Comparison of ENCODE assay signal across 28 cellular contexts in the genomic region with DNA sequence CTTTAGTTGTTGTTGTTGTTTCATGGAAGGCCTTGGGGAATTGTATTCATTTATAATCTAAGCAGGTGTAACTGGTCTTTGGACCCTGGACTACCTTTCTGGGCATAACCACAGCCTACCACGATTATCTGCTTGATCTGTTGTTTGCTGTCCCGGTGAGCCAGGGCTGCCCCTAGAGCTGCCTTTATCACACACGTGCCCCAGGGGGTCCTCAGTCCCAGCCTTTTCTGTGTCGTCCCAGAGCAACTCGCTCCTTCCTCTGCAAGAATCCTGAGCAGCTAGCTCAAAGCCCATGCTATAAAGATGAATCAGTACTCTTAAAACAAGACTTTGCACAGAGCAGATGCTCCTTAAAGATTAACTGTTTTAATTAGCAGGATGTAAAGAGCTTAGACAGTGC.
"Had no signal": no experiment of that assay in that cellular context is flagged by ENCODE, and none has a peak within 500 bp of the region (broad histone marks: within the 10 kb centered on the region; RNA-seq: fewer than 3 reads in every experiment).

No MANE protein-coding gene starts in this region.

- H3K27ac Mint-ChIP-seq: activated CD8-positive, alpha-beta T cell treated with anti-CD3 and anti-CD28 coated beads, Interleukin-2, amount 10 ng/mL, durations not matched to agents 7 days and 5 days; activated naive CD8-positive, alpha-beta T cell treated with anti-CD3 and anti-CD28 coated beads, Interleukin-2, amount 10 ng/mL, durations not matched to agents 7 days and 5 days; T-helper 2 cell treated with Interferon-gamma antibody and Interleukin-4, amounts not matched to agents 5 μg/mL and 100 μg/mL, for 36 hours; WTC11 had no signal

- H3K27me3 Mint-ChIP-seq: activated naive CD8-positive, alpha-beta T cell treated with anti-CD3 and anti-CD28 coated beads, Interleukin-2, amount 10 ng/mL, durations not matched to agents 7 days and 5 days had no signal

- H3K4me1 Mint-ChIP-seq: activated naive CD8-positive, alpha-beta T cell treated with anti-CD3 and anti-CD28 coated beads, Interleukin-2, amount 10 ng/mL, durations not matched to agents 7 days and 5 days; WTC11 had no signal

- H3K27me3 ChIP-seq: adrenal gland, Peyer's patch, SJCRH30 had no signal

- H3K4me3 Mint-ChIP-seq: activated CD8-positive, alpha-beta T cell treated with anti-CD3 and anti-CD28 coated beads, Interleukin-2, amount 10 ng/mL, durations not matched to agents 7 days and 5 days; activated naive CD8-positive, alpha-beta T cell treated with anti-CD3 and anti-CD28 coated beads, Interleukin-2, amount 10 ng/mL, durations not matched to agents 7 days and 5 days; T-helper 2 cell treated with Interferon-gamma antibody and Interleukin-4, amounts not matched to agents 5 μg/mL and 100 μg/mL, for 36 hours; WTC11 had no signal

- H3K4me1 ChIP-seq: adrenal gland, Peyer's patch, SJCRH30 had no signal

- H3K36me3 Mint-ChIP-seq: activated naive CD8-positive, alpha-beta T cell treated with anti-CD3 and anti-CD28 coated beads, Interleukin-2, amount 10 ng/mL, durations not matched to agents 7 days and 5 days had no signal

- H3K36me3 ChIP-seq: adrenal gland, Peyer's patch, SJCRH30 had no signal

- H3K4me3 ChIP-seq: adrenal gland, Peyer's patch, SJCRH30 had no signal

- H3K9me3 ChIP-seq: adrenal gland, Peyer's patch, SJCRH30 had no signal

- H3K27ac ChIP-seq: adrenal gland, KMS-11, Peyer's patch, RWPE1, SJCRH30 had no signal

- DNase-seq: activated CD4-positive, alpha-beta T cell treated with anti-CD3 and anti-CD28 coated beads for 48 hours; activated CD4-positive, alpha-beta T cell treated with anti-CD3 and anti-CD28 coated beads, Interleukin-2, amount 50 U/mL, for 4 hours; activated CD4-positive, CD25-positive, alpha-beta regulatory T cell treated with anti-CD3 and anti-CD28 coated beads, Interleukin-2, amount 50 U/mL, for 72 hours; activated CD8-positive, alpha-beta memory T cell treated with anti-CD3 and anti-CD28 coated beads, Interleukin-2, amount 50 U/mL, for 48 hours; activated CD8-positive, alpha-beta T cell treated with anti-CD3 and anti-CD28 coated beads, Interleukin-2, amount 10 ng/mL, durations not matched to agents 7 days and 5 days; activated naive CD4-positive, alpha-beta T cell treated with anti-CD3 and anti-CD28 coated beads, Interleukin-2, amount 50 U/mL, for 16 hours; activated naive CD8-positive, alpha-beta T cell treated with anti-CD3 and anti-CD28 coated beads, Interleukin-2, amount 10 ng/mL, durations not matched to agents 7 days and 5 days; activated T-cell treated with anti-CD3 and anti-CD28 coated beads, Interleukin-2, amount 50 U/mL, for 1 hour; adrenal gland; anterior cingulate cortex; cerebellar nuclear complex; NCI-H1105; NCI-H1436; NCI-H1694 treated with DMSO at 0.1 percent for 48 hours; NCI-H2081; NCI-H446; NCI-H526; NCI-H774; NK-92 treated with Interleukin-12 subunit alpha and Interleukin-12 subunit beta, amount 100 ng/mL, for 24 hours; OCI-M1; Peyer's patch; Right ventricle myocardium superior; SJCRH30; SW 1271 had no signal
